10 cellular contexts compared by ENCODE assay signal in genomic region chr5:95591490-95591901, GRCh38. TPM values are rescaled to one million over a fixed set of nuclear protein-coding genes. Genes with fewer than 3 reads are reported as not detected.
A peak's percentile ranks its signal among the peaks of the same experiment; 100 is the strongest.
DNase-seq lines count a peak whose midpoint lies in the region; ATAC-seq and TF ChIP-seq lines count a peak whose summit lies in the region.
"Had no signal": no experiment of that assay in that cellular context is flagged by ENCODE, and none has a peak within 500 bp of the region (broad histone marks: within the 10 kb centered on the region; RNA-seq: fewer than 3 reads in every experiment).

No MANE protein-coding gene starts in this region.

- H3K36me3 ChIP-seq in colonic mucosa, result no peaks in the 10 kb centered on the region

- ATAC-seq in GM21390 (IDR thresholded peaks at IDR 0.05; ENCODE audit: unreplicated experiment) (peak; percentile 90), HG03558 (IDR thresholded peaks at IDR 0.05; ENCODE audit: extremely low read depth, unreplicated experiment) (peak; percentile 91), HG03521 (IDR thresholded peaks at IDR 0.05; ENCODE audit: unreplicated experiment) (no peak), right cardiac atrium (no peak)

- H3K9me3 ChIP-seq in colonic mucosa (no peaks in the 10 kb centered on the region), right cardiac atrium (ENCODE audit: control insufficient read depth, low read length) (no peaks in the 10 kb centered on the region)
- H3K9me3 ChIP-seq: tibial artery had no signal

- H3K27ac ChIP-seq in colonic mucosa (no peak overlapping the region), right cardiac atrium (ENCODE audit: low read length) (no peak overlapping the region)
- H3K27ac ChIP-seq: tibial artery had no signal

- DNase-seq in ELR (ENCODE audit: low read depth), result peak; percentile 97
- DNase-seq in fibroblast of gingiva (ENCODE audit: low read depth), result peak; percentile 67
- DNase-seq in colonic mucosa, result no peak
- DNase-seq in right cardiac atrium, result no peak
- DNase-seq in NCI-H2029 treated with DMSO at 0.1 percent for 48 hours (lab: John Stamatoyannopoulos, UW), result no peak
- DNase-seq: aorta, tibial artery had no signal

- H3K27me3 ChIP-seq in colonic mucosa, result no peaks in the 10 kb centered on the region
- no peaks in the 10 kb centered on the region for H3K27me3 ChIP-seq in right cardiac atrium (ENCODE audit: control insufficient read depth, insufficient read depth)
- H3K27me3 ChIP-seq: tibial artery had no signal

- WGBS in right cardiac atrium, result 92% methylated on average over 5 of the region's 5 CpGs

- no peak overlapping the region for H3K4me3 ChIP-seq in colonic mucosa
- no peak overlapping the region for H3K4me3 ChIP-seq in right cardiac atrium (ENCODE audit: low read length)
- H3K4me3 ChIP-seq: tibial artery had no signal

- no peak overlapping the region for H3K9ac ChIP-seq in colonic mucosa (ENCODE audit: low read depth in 2 of 2, low read length in 2 of 2)

- H3K4me1 ChIP-seq in colonic mucosa (no peaks in the 10 kb centered on the region), right cardiac atrium (ENCODE audit: control insufficient read depth, insufficient read depth, low read length) (no peaks in the 10 kb centered on the region)
- H3K4me1 ChIP-seq: tibial artery had no signal

- intact Hi-C loops in colonic mucosa (cut with DNase I), result no loop called here
- intact Hi-C loops in right cardiac atrium (cut with DNase I), result no loop called here

- TF ChIP-seq CTCF in colonic mucosa (IDR thresholded peaks at IDR 0.05), result no peak

RNA-seq across cellular contexts. Expression of gene GPR150, which starts 28.4 kb away (rescaled TPM):
- total RNA-seq in colonic mucosa (under 1 TPM; 0.27 to 0.52 TPM), right cardiac atrium (under 1 TPM in 2 of 4 donors, not detected in 2; 0.15 to 0.25 TPM)
- 0.09 TPM for polyA plus RNA-seq in right cardiac atrium
- polyA plus RNA-seq: aorta had no signal

RNA-seq across cellular contexts. Expression of gene ARSK, which starts 36.6 kb away (rescaled TPM):
- 1 to 10 TPM; 3.7 to 4.3 TPM for total RNA-seq in colonic mucosa
- total RNA-seq in right cardiac atrium, result 1 to 10 TPM; 3.6 to 5.2 (median 4.7) TPM
- 3.8 TPM for polyA plus RNA-seq in right cardiac atrium

RNA-seq across cellular contexts. Expression of gene SKIC3, which starts 36.7 kb away (rescaled TPM):
- total RNA-seq in colonic mucosa (10 to 100 TPM; 51.3 to 65.8 TPM), right cardiac atrium (10 to 100 TPM; 56.4 to 66.7 (median 58.4) TPM)
- 14.2 TPM for polyA plus RNA-seq in right cardiac atrium

RNA-seq across cellular contexts. Expression of gene RFESD, which starts 55.1 kb away (rescaled TPM):
- total RNA-seq in colonic mucosa (1 to 10 TPM in 1 of 2 donors, under 1 TPM in 1; 0.89 to 2.0 TPM), right cardiac atrium (1 to 10 TPM; 3.4 to 9.4 (median 4.9) TPM)
- polyA plus RNA-seq in right cardiac atrium, result 3.2 TPM

Comparison
In these comparisons a context has a peak if more than half of its experiments do, and no peak if none do; other contexts are left out.
1. DNase-seq: peak in ELR (single experiment) and fibroblast of gingiva (single experiment); none in colonic mucosa (single experiment), right cardiac atrium (0 of 3) and NCI-H2029 treated with DMSO at 0.1 percent for 48 hours (single experiment).
2. ATAC-seq: peak in GM21390 (single experiment) and HG03558 (single experiment); none in HG03521 (single experiment) and right cardiac atrium (0 of 2).